In the genomic region with DNA sequence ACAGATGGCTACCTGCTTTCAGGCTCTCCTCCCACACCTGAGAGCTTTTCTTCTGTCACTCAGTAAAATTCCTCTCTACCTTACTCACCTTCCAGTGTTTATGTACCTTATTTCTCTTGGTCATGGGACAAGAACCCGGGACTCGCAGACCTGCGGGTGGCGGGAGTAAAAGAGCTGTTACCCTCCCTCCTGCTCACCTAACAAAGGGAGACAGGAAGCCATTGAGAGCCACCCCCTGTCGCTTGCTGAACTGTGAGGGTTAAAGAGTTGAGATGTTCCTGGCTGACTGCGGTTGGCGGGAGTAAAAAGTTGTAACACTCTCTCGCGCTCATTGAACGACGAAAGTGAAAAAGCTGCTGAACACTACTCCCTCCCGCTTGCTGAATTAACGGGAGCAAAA, we compare ENCODE assay signal across 36 cellular contexts.
"Had no signal": no experiment of that assay in that cellular context is flagged by ENCODE, and none has a peak within 500 bp of the region (broad histone marks: within the 10 kb centered on the region; RNA-seq: fewer than 3 reads in every experiment).

No MANE protein-coding gene starts in this region.

- H3K27ac Mint-ChIP-seq: activated CD4-positive, alpha-beta T cell treated with anti-CD3 and anti-CD28 coated beads, Interleukin-2, amount 10 ng/mL, durations not matched to agents 24 days and 14 days; activated CD8-positive, alpha-beta T cell treated with anti-CD3 and anti-CD28 coated beads for 36 hours; activated naive CD8-positive, alpha-beta T cell treated with anti-CD3 and anti-CD28 coated beads, Interleukin-2, amount 10 ng/mL, durations not matched to agents 7 days and 5 days; activated T-cell treated with anti-CD3 and anti-CD28 coated beads, Interleukin-2, amount 50 U/mL, for 72 hours; activated T-helper 17 cell treated with anti-CD3 and anti-CD28 coated beads, Interleukin-2, amount 50 U/mL, for 72 hours; IgD-negative memory B cell had no signal

- H3K27me3 Mint-ChIP-seq: activated CD4-positive, alpha-beta T cell treated with anti-CD3 and anti-CD28 coated beads, Interleukin-2, amount 10 ng/mL, durations not matched to agents 24 days and 14 days; activated CD8-positive, alpha-beta T cell treated with anti-CD3 and anti-CD28 coated beads for 36 hours; activated naive CD8-positive, alpha-beta T cell treated with anti-CD3 and anti-CD28 coated beads, Interleukin-2, amount 10 ng/mL, durations not matched to agents 7 days and 5 days; activated T-helper 17 cell treated with anti-CD3 and anti-CD28 coated beads, Interleukin-2, amount 50 U/mL, for 72 hours; IgD-negative memory B cell had no signal

- H3K4me1 ChIP-seq: ascending aorta, Peyer's patch had no signal

- H3K27ac ChIP-seq: ascending aorta, cardiac muscle cell, Peyer's patch, WERI-Rb-1 had no signal

- H3K4me1 Mint-ChIP-seq: activated CD4-positive, alpha-beta T cell treated with anti-CD3 and anti-CD28 coated beads, Interleukin-2, amount 10 ng/mL, durations not matched to agents 24 days and 14 days; activated naive CD8-positive, alpha-beta T cell treated with anti-CD3 and anti-CD28 coated beads, Interleukin-2, amount 10 ng/mL, durations not matched to agents 7 days and 5 days; activated T-helper 17 cell treated with anti-CD3 and anti-CD28 coated beads, Interleukin-2, amount 50 U/mL, for 72 hours; IgD-negative memory B cell had no signal

- DNase-seq: activated CD4-positive, alpha-beta T cell treated with anti-CD3 and anti-CD28 coated beads, Interleukin-2, amount 10 ng/mL, durations not matched to agents 24 days and 14 days; activated CD4-positive, alpha-beta T cell treated with anti-CD3 and anti-CD28 coated beads, Interleukin-2, amount 50 U/mL, for 4 hours; activated CD8-positive, alpha-beta T cell treated with anti-CD3 and anti-CD28 coated beads for 36 hours; activated effector memory CD4-positive, alpha-beta T cell treated with anti-CD3 and anti-CD28 coated beads, Interleukin-2, amount 50 U/mL, for 16 hours; activated naive CD4-positive, alpha-beta T cell; activated naive CD4-positive, alpha-beta T cell treated with anti-CD3 and anti-CD28 coated beads, Interleukin-2, amount 50 U/mL, for 16 hours; activated naive CD8-positive, alpha-beta T cell treated with anti-CD3 and anti-CD28 coated beads, Interleukin-2, amount 10 ng/mL, durations not matched to agents 7 days and 5 days; activated T-cell treated with anti-CD3 and anti-CD28 coated beads, Interleukin-2, amount 50 U/mL, for 1 hour; activated T-cell treated with anti-CD3 and anti-CD28 coated beads, Interleukin-2, amount 50 U/mL, for 72 hours; amygdala; Karpas-422; KBM-7; NCI-H1092 treated with DMSO at 0.1 percent for 48 hours; NCI-H1417; NCI-H146; NCI-H187; NCI-H2029 treated with DMSO at 0.1 percent for 48 hours; NCI-H2107; NCI-H2171; NCI-H510A; NCI-H526; NCI-H748 treated with DMSO at 0.1 percent for 48 hours; NK-92 treated with Interleukin-12 subunit alpha and Interleukin-12 subunit beta, amount 100 ng/mL, for 24 hours; PC-3; Peyer's patch; RPMI8226; SIG-M5; T-helper 1 cell; T-helper 2 cell; T-helper 9 cell; WERI-Rb-1 had no signal

- ATAC-seq: activated CD8-positive, alpha-beta T cell treated with anti-CD3 and anti-CD28 coated beads for 36 hours; activated T-cell treated with anti-CD3 and anti-CD28 coated beads, Interleukin-2, amount 50 U/mL, for 72 hours; activated T-helper 17 cell treated with anti-CD3 and anti-CD28 coated beads, Interleukin-2, amount 50 U/mL, for 72 hours; PC-3; SK-N-SH treated with all-trans-retinoic acid at 6 μM for 48 hours had no signal

- H3K4me3 Mint-ChIP-seq: activated CD4-positive, alpha-beta T cell treated with anti-CD3 and anti-CD28 coated beads, Interleukin-2, amount 10 ng/mL, durations not matched to agents 24 days and 14 days; activated CD8-positive, alpha-beta T cell treated with anti-CD3 and anti-CD28 coated beads for 36 hours; activated naive CD8-positive, alpha-beta T cell treated with anti-CD3 and anti-CD28 coated beads, Interleukin-2, amount 10 ng/mL, durations not matched to agents 7 days and 5 days; activated T-cell treated with anti-CD3 and anti-CD28 coated beads, Interleukin-2, amount 50 U/mL, for 72 hours; activated T-helper 17 cell treated with anti-CD3 and anti-CD28 coated beads, Interleukin-2, amount 50 U/mL, for 72 hours; IgD-negative memory B cell had no signal

- H3K36me3 ChIP-seq: ascending aorta, cardiac muscle cell, Peyer's patch, WERI-Rb-1 had no signal

- H3K9me3 ChIP-seq: ascending aorta, Peyer's patch had no signal

- H3K27me3 ChIP-seq: ascending aorta, cardiac muscle cell, Peyer's patch had no signal

- H3K36me3 Mint-ChIP-seq: activated naive CD8-positive, alpha-beta T cell treated with anti-CD3 and anti-CD28 coated beads, Interleukin-2, amount 10 ng/mL, durations not matched to agents 7 days and 5 days; IgD-negative memory B cell had no signal

- H3K4me3 ChIP-seq: ascending aorta, cardiac muscle cell, Peyer's patch had no signal
